Comparison of ENCODE assay signal across 27 cellular contexts in genomic region chr10:58358947-58359346, GRCh38.
"Had no signal": no experiment of that assay in that cellular context is flagged by ENCODE, and none has a peak within 500 bp of the region (broad histone marks: within the 10 kb centered on the region; RNA-seq: fewer than 3 reads in every experiment).

No MANE protein-coding gene starts in this region.

- H3K4me3 ChIP-seq: colonic mucosa, esophagus squamous epithelium, prostate gland, smooth muscle cell, stomach, thyroid gland had no signal

- H3K4me1 ChIP-seq: colonic mucosa, prostate gland had no signal

- H3K9me3 Mint-ChIP-seq: central memory CD8-positive, alpha-beta T cell; effector memory CD8-positive, alpha-beta T cell; immature natural killer cell; naive thymus-derived CD8-positive, alpha-beta T cell; nephron progenitor cell; stimulated activated effector memory CD8-positive, alpha-beta T cell treated with anti-CD3 and anti-CD28 coated beads, Interleukin-12 subunit alpha, Interleukin-12 subunit beta, amount 100 ng/mL, for 72 hours had no signal

- H3K27me3 ChIP-seq: colonic mucosa, esophagus squamous epithelium, stomach, thyroid gland had no signal

- H3K27me3 Mint-ChIP-seq: central memory CD8-positive, alpha-beta T cell; effector memory CD8-positive, alpha-beta T cell; naive thymus-derived CD8-positive, alpha-beta T cell had no signal

- ATAC-seq: effector memory CD8-positive, alpha-beta T cell; left lobe of liver; right cardiac atrium had no signal

- H3K36me3 ChIP-seq: colonic mucosa, prostate gland, thyroid gland had no signal

- H3K9me3 ChIP-seq: colonic mucosa, esophagus squamous epithelium, prostate gland, stomach, thyroid gland had no signal

- H3K27ac ChIP-seq: colonic mucosa, esophagus squamous epithelium, prostate gland, stomach, thyroid gland had no signal

- H3K4me3 Mint-ChIP-seq: central memory CD8-positive, alpha-beta T cell; effector memory CD8-positive, alpha-beta T cell; immature natural killer cell; nephron progenitor cell; stimulated activated effector memory CD8-positive, alpha-beta T cell treated with anti-CD3 and anti-CD28 coated beads, Interleukin-12 subunit alpha, Interleukin-12 subunit beta, amount 100 ng/mL, for 72 hours had no signal

- DNase-seq: colonic mucosa; effector memory CD8-positive, alpha-beta T cell; erythroblast; esophagus squamous epithelium; foreskin melanocyte; hypothalamus; immature natural killer cell; islet precursor cell; kidney glomerular epithelial cell; mesenchymal stem cell; midbrain; naive thymus-derived CD8-positive, alpha-beta T cell; nephron progenitor cell; nucleus accumbens; right cardiac atrium; stimulated activated CD4-positive, alpha-beta T cell treated with anti-CD3 and anti-CD28 coated beads, Interleukin-12 subunit alpha, Interleukin-12 subunit beta, amount 100 ng/mL, for 4 hours; stimulated activated CD4-positive, alpha-beta T cell treated with anti-CD3 and anti-CD28 coated beads, Interleukin-1b, Interleukin-23, amount 100 ng/mL, for 48 hours; stimulated activated CD4-positive, alpha-beta T cell treated with anti-CD3 and anti-CD28 coated beads, Interleukin-4, amount 100 ng/mL, for 1 hour; stimulated activated naive CD4-positive, alpha-beta T cell treated with Interleukin-2 at 50 U/mL for 16 hours; stomach; thyroid gland; trophoblast cell had no signal

- H3K4me2 ChIP-seq: smooth muscle cell had no signal
